Comparison of ENCODE assay signal across 1 cellular context in the genomic region with DNA sequence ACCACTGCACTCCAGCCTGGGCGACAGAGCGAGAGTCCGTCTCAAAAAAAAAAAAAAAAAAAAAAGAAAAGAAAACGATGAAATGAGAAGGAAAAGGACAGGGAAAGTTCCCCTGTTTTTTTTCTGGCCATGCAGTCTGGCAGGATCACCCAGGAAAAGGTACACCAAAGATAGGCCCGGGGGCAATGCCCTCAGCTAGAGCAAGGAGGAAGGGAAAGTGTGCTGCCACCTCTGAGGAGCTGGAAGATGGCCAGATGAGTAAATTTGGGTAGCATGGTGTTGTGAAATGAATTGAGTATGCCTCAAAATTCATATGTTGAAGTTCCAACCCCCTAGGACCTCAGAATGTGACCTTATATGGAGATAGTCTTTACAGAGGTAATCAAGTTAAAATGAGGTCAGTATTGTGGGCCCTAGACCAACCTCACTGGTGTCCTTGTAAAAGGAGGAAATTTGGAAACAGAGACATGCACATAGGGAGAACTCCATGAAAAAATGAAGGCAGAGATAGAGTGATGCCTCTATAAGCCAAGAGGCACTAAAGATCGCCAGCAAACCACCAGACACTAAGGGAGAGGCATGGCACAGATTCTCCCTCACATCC.
TF ChIP-seq lines count a peak whose summit lies in the region.

No MANE protein-coding gene starts in this region.

TF ChIP-seq in HepG2, 621 proteins besides CTCF, POLR2A, EP300 and RAD21 (continued from another document):
- TF ChIP-seq ZNF687 (CRISPR knock-in tag; IDR thresholded peaks at IDR 0.05): no peak
